In genomic region chr1:206694551-206695124, GRCh38 we compare ENCODE assay signal across 1 cellular context.
TF ChIP-seq lines count a peak whose summit lies in the region.

No MANE protein-coding gene starts in this region.

TF ChIP-seq in HepG2, 621 proteins besides CTCF, POLR2A, EP300 and RAD21 (continues in another document):
- no peak for TF ChIP-seq ZBTB7B (CRISPR knock-in tag; IDR thresholded peaks at IDR 0.05)
- no peak for TF ChIP-seq ZNF207 (IDR thresholded peaks at IDR 0.05; ENCODE audit: borderline replicate concordance)
- TF ChIP-seq TEAD3 (CRISPR knock-in tag; optimal IDR thresholded peaks at IDR 0.05; ENCODE audit: borderline replicate concordance), result peak; percentile 99
- TF ChIP-seq NONO (IDR thresholded peaks at IDR 0.05), result no peak
- TF ChIP-seq NONO (CRISPR knock-in tag; conservative IDR thresholded peaks at IDR 0.05), result no peak
- TF ChIP-seq MED1 (CRISPR knock-in tag; IDR thresholded peaks at IDR 0.05), result no peak
- TF ChIP-seq ZBTB40 (IDR thresholded peaks at IDR 0.05), result no peak
- no peak for TF ChIP-seq ZBTB40 (CRISPR knock-in tag; IDR thresholded peaks at IDR 0.05)
- TF ChIP-seq KDM2A (CRISPR knock-in tag; IDR thresholded peaks at IDR 0.05; ENCODE audit: borderline replicate concordance, low read depth), result no peak
- no peak for TF ChIP-seq CEBPG (CRISPR knock-in tag; IDR thresholded peaks at IDR 0.05)
- TF ChIP-seq ETV5 (CRISPR knock-in tag; IDR thresholded peaks at IDR 0.05; ENCODE audit: borderline replicate concordance), result no peak
- TF ChIP-seq KIAA2018 (CRISPR knock-in tag; IDR thresholded peaks at IDR 0.05; ENCODE audit: borderline replicate concordance), result no peak
- TF ChIP-seq ZNF234 (CRISPR knock-in tag; conservative IDR thresholded peaks at IDR 0.05), result no peak
- TF ChIP-seq ZNF432 (CRISPR knock-in tag; IDR thresholded peaks at IDR 0.05; ENCODE audit: borderline replicate concordance), result no peak
- TF ChIP-seq LBX2 (CRISPR knock-in tag; IDR thresholded peaks at IDR 0.05; ENCODE audit: borderline replicate concordance), result no peak
- no peak for TF ChIP-seq ZNF275 (CRISPR knock-in tag; IDR thresholded peaks at IDR 0.05; ENCODE audit: borderline replicate concordance)
- TF ChIP-seq DNMT3B (CRISPR knock-in tag; conservative IDR thresholded peaks at IDR 0.05), result no peak
- TF ChIP-seq ZNF687 (CRISPR knock-in tag; IDR thresholded peaks at IDR 0.05), result peak; percentile 42
- no peak for TF ChIP-seq ETV6 (CRISPR knock-in tag; conservative IDR thresholded peaks at IDR 0.05)
- no peak for TF ChIP-seq NR3C1 (CRISPR knock-in tag; IDR thresholded peaks at IDR 0.05)
- no peak for TF ChIP-seq ZNF230 (CRISPR knock-in tag; IDR thresholded peaks at IDR 0.05)
- TF ChIP-seq ZNF772 (CRISPR knock-in tag; IDR thresholded peaks at IDR 0.05), result no peak
- TF ChIP-seq RBAK (CRISPR knock-in tag; IDR thresholded peaks at IDR 0.05), result no peak
- TF ChIP-seq IKZF5 (CRISPR knock-in tag; IDR thresholded peaks at IDR 0.05), result no peak
- no peak for TF ChIP-seq CERS6 (CRISPR knock-in tag; IDR thresholded peaks at IDR 0.05)
- no peak for TF ChIP-seq SP4 (CRISPR knock-in tag; IDR thresholded peaks at IDR 0.05)
- no peak for TF ChIP-seq SIN3A (IDR thresholded peaks at IDR 0.05; ENCODE audit: borderline replicate concordance, low read depth, low read length)
- TF ChIP-seq POLR2AphosphoS5 (IDR thresholded peaks at IDR 0.05; ENCODE audit: low read depth, low read length), result no peak
- TF ChIP-seq BORCS8-MEF2B (CRISPR knock-in tag; IDR thresholded peaks at IDR 0.05), result no peak
